19 cellular contexts compared by ENCODE assay signal in genomic region chr14:93891756-93892504, GRCh38. TPM values are rescaled to one million over a fixed set of nuclear protein-coding genes. Genes with fewer than 3 reads are reported as not detected.
A peak's percentile ranks its signal among the peaks of the same experiment; 100 is the strongest.
DNase-seq lines count a peak whose midpoint lies in the region; ATAC-seq, FAIRE-seq and TF ChIP-seq lines count a peak whose summit lies in the region.
"Had no signal": no experiment of that assay in that cellular context is flagged by ENCODE, and none has a peak within 500 bp of the region (broad histone marks: within the 10 kb centered on the region; RNA-seq: fewer than 3 reads in every experiment).

No MANE protein-coding gene starts in this region.

- intact Hi-C loops in Calu3 (cut with micrococcal nuclease; ENCODE audit: unreplicated experiment) (loop anchor here (10.0 kb wide), 1 partner anchor 157 kb away; no protein-coding TSS in a partner anchor), left colon (cut with DNase I, micrococcal nuclease) (loop anchor here (5.0 to 10.0 kb wide), 2 partner anchors 235 to 237 kb away; no protein-coding TSS in a partner anchor)

- peaks cover 71% of the 10 kb centered on the region for H3K27me3 Mint-ChIP-seq in Calu3 (ENCODE audit: unreplicated experiment)

- no peak overlapping the region for H3K4me3 Mint-ChIP-seq in Calu3 (ENCODE audit: low read depth, unreplicated experiment)
- H3K4me3 Mint-ChIP-seq: CD8-positive, alpha-beta memory T cell; GM23338 had no signal

- no TSS peak for BruUV-seq in Calu3 (replicated peaks; lab: Mats Ljungman, UMichigan)

- no peaks in the 10 kb centered on the region for H3K27me3 ChIP-seq in bronchial epithelial cell (ENCODE audit: control insufficient read depth, insufficient read depth, low read length)
- no peaks in the 10 kb centered on the region for H3K27me3 ChIP-seq in Peyer's patch

- no peaks in the 10 kb centered on the region for H3K4me1 ChIP-seq in Peyer's patch

- no peaks in the 10 kb centered on the region for H3K4me1 Mint-ChIP-seq in Calu3 (ENCODE audit: low read depth, unreplicated experiment)
- H3K4me1 Mint-ChIP-seq: CD8-positive, alpha-beta memory T cell had no signal

- TF ChIP-seq CTCF in Calu3 (IDR thresholded peaks at IDR 0.05; ENCODE audit: unreplicated experiment) = no peak
- TF ChIP-seq CTCF in GM12874 (IDR thresholded peaks at IDR 0.05; ENCODE audit: insufficient read depth, low read depth, low read length) = 0 out of 2 replicates have a peak, but pooled peaks have one; percentile 0
- no peak for TF ChIP-seq CTCF in bronchial epithelial cell (IDR thresholded peaks at IDR 0.05; ENCODE audit: insufficient read depth, low read length, severe bottlenecking)
- no peak for TF ChIP-seq CTCF in Peyer's patch (IDR thresholded peaks at IDR 0.05)

- H3K4me3 ChIP-seq in bronchial epithelial cell (ENCODE audit: low read depth, low read length) = no peak overlapping the region
- no peak overlapping the region for H3K4me3 ChIP-seq in Peyer's patch
- H3K4me3 ChIP-seq: GM23338 had no signal

- H3K27ac ChIP-seq in Peyer's patch = no peak overlapping the region

- DNase-seq in Calu3 = peak; percentile 43
- peak; percentile 25 for DNase-seq in bronchial epithelial cell (ENCODE audit: low read depth)
- DNase-seq in left colon = no peak
- DNase-seq in EL = no peak
- no peak for DNase-seq in Peyer's patch
- DNase-seq: CD8-positive, alpha-beta memory T cell; DMS153; KG1; MM.1S; NCI-H1105 treated with DMSO at 0.1 percent for 48 hours; NCI-H2081; NCI-H226; SIG-M5; T-helper 2 cell had no signal

- H3K27ac Mint-ChIP-seq in Calu3 (ENCODE audit: unreplicated experiment) = no peak overlapping the region
- H3K27ac Mint-ChIP-seq: GM23338 had no signal

- H3K9me3 ChIP-seq in Peyer's patch = no peaks in the 10 kb centered on the region

- H3K36me3 ChIP-seq in bronchial epithelial cell (ENCODE audit: control insufficient read depth, insufficient read depth, low read length) = no peaks in the 10 kb centered on the region
- H3K36me3 ChIP-seq in Peyer's patch = no peaks in the 10 kb centered on the region

- TF ChIP-seq POLR2A in Peyer's patch (IDR thresholded peaks at IDR 0.05) = no peak

- CTCF ChIA-PET in Calu3 (lab: Charles Lee) = interaction anchor here (0.7 kb wide), 1 partner anchor 35 kb away, joined by 6 read pairs; no protein-coding TSS in a partner anchor

- ATAC-seq in left colon = peak; percentile 42
- no peak for ATAC-seq in HG02798 (IDR thresholded peaks at IDR 0.05; ENCODE audit: poor library complexity, unreplicated experiment)

- H3K36me3 Mint-ChIP-seq in Calu3 (ENCODE audit: insufficient read depth, unreplicated experiment) = no peaks in the 10 kb centered on the region
- H3K36me3 Mint-ChIP-seq: CD8-positive, alpha-beta memory T cell had no signal

- no peaks in the 10 kb centered on the region for H3K9me3 Mint-ChIP-seq in Calu3 (ENCODE audit: low read depth, unreplicated experiment)
- H3K9me3 Mint-ChIP-seq: GM23338 had no signal

- no peak for FAIRE-seq in bronchial epithelial cell (lab: Jason Lieb, UNC)
- FAIRE-seq: GM12891, GM19239 had no signal

RNA-seq across cellular contexts. Expression of gene FAM181A, which starts 35.2 kb away (rescaled TPM):
- total RNA-seq in Calu3 (2022) = not detected in 2 replicates
- not detected in 2 replicates for total RNA-seq in bronchial epithelial cell
- total RNA-seq in left colon = not detected
- not detected for total RNA-seq in Peyer's patch
- total RNA-seq: CD8-positive, alpha-beta memory T cell; GM23338 had no signal

Comparison
In these comparisons a context has a peak if more than half of its experiments do, and no peak if none do; other contexts are left out.
1. DNase-seq: peak in Calu3 (single experiment) and bronchial epithelial cell (single experiment); none in left colon (0 of 2), EL (single experiment) and Peyer's patch (0 of 3).